8 cellular contexts compared by ENCODE assay signal in genomic region chr1:149927535-149928387, GRCh38. TPM values are rescaled to one million over a fixed set of nuclear protein-coding genes. Genes with fewer than 3 reads are reported as not detected.
DNase-seq lines count a peak whose midpoint lies in the region; ATAC-seq, FAIRE-seq and TF ChIP-seq lines count a peak whose summit lies in the region.

Gene SF3B4, minus strand, starts transcription at chr1:149927803. Its CDS starts 44 bp downstream, at chr1:149927759.

- DNase-seq in AG09309 (ENCODE audit: low read depth) (peak; percentile 59), NCI-H226 (peak; percentile 92), WTC11 (ENCODE audit: low spot score) (peak; percentile 95), bronchial epithelial cell (ENCODE audit: low read depth) (peak; percentile 84), iPS-NIHi7 (ENCODE audit: extremely low spot score) (peak; percentile 90), smooth muscle cell (lab: John Stamatoyannopoulos, UW; ENCODE audit: unreplicated experiment) (peak; percentile 69)

- H3K27me3 ChIP-seq in bronchial epithelial cell (ENCODE audit: control insufficient read depth, insufficient read depth, low read length) (no peaks in the 10 kb centered on the region), smooth muscle cell (ENCODE audit: low read depth) (no peaks in the 10 kb centered on the region)

- H3K9me3 ChIP-seq in smooth muscle cell (replicated peaks; ENCODE audit: low read depth), result no peaks in the 10 kb centered on the region

- H3K79me2 ChIP-seq in smooth muscle cell (ENCODE audit: low read depth), result peaks cover 26% of the 10 kb centered on the region

- H3K27me3 Mint-ChIP-seq in WTC11 (ENCODE audit: low read depth), result no peaks in the 10 kb centered on the region

- peak within 1 kb of the TSS; percentile 99 for H3K27ac Mint-ChIP-seq in WTC11

- peaks cover 17% of the 10 kb centered on the region for H3K4me1 ChIP-seq in smooth muscle cell (ENCODE audit: low read depth)

- peak within 1 kb of the TSS; percentile 100 for H3K4me3 Mint-ChIP-seq in WTC11

- no peak for FAIRE-seq in bronchial epithelial cell (lab: Jason Lieb, UNC)

- ATAC-seq in GM19023 (IDR thresholded peaks at IDR 0.05; ENCODE audit: unreplicated experiment) (peak; percentile 94), HG03196 (IDR thresholded peaks at IDR 0.05; ENCODE audit: unreplicated experiment) (peak; percentile 85), WTC11 (peak; percentile 94)

- peak within 1 kb of the TSS; percentile 92 for H3K4me2 ChIP-seq in smooth muscle cell

- under 1% methylated on average over 45 of the region's 48 CpGs for WGBS in smooth muscle cell (ENCODE audit: low lambda C conversion rate)

- peaks cover 41% of the 10 kb centered on the region for H3K36me3 Mint-ChIP-seq in WTC11

- H3K36me3 ChIP-seq in bronchial epithelial cell (ENCODE audit: control insufficient read depth, insufficient read depth, low read length), result peaks cover 19% of the 10 kb centered on the region
- peaks cover 14% of the 10 kb centered on the region for H3K36me3 ChIP-seq in smooth muscle cell (ENCODE audit: low read depth)

- peaks cover 8% of the 10 kb centered on the region for H3F3A ChIP-seq in smooth muscle cell (ENCODE audit: low read depth)

- CTCF ChIA-PET in WTC11 (lab: Charles Lee), result interaction anchor here (0.9 to 1.3 kb wide), 5 partner anchors 10 to 259 kb away, joined by 3 to 7 read pairs (median 5); a partner anchor contains a TSS

- H4K20me1 ChIP-seq in smooth muscle cell (ENCODE audit: low read depth), result peaks cover 14% of the 10 kb centered on the region

- peak within 1 kb of the TSS; percentile 93 for H3K4me3 ChIP-seq in AG09309 (ENCODE audit: control insufficient read depth, low read depth, low read length)
- H3K4me3 ChIP-seq in bronchial epithelial cell (ENCODE audit: low read depth, low read length), result peak within 1 kb of the TSS; percentile 53
- H3K4me3 ChIP-seq in smooth muscle cell, result peak within 1 kb of the TSS; percentile 96

- H3K27ac ChIP-seq in smooth muscle cell (ENCODE audit: low read depth), result peak within 1 kb of the TSS; percentile 92

- peak within 1 kb of the TSS; percentile 91 for H3K9ac ChIP-seq in smooth muscle cell (ENCODE audit: low read depth)

- H3K9me3 Mint-ChIP-seq in WTC11, result no peaks in the 10 kb centered on the region

- POLR2A ChIA-PET in WTC11 (lab: Charles Lee), result interaction anchor here (0.6 to 2.5 kb wide), 10 partner anchors 9 to 436 kb away, joined by 3 to 28 read pairs (median 6); partner anchors contain the start of genes MTMR11 and RPRD2

- H3K4me1 Mint-ChIP-seq in WTC11, result peaks cover 24% of the 10 kb centered on the region

- peak within 1 kb of the TSS; percentile 89 for H2AFZ ChIP-seq in smooth muscle cell (ENCODE audit: low read depth)

- TF ChIP-seq CTCF in AG09309 (IDR thresholded peaks at IDR 0.05; ENCODE audit: control insufficient read depth, insufficient read depth, low read depth, low read length, missing control alignments) (no peak), WTC11 (IDR thresholded peaks at IDR 0.05) (no peak), bronchial epithelial cell (IDR thresholded peaks at IDR 0.05; ENCODE audit: insufficient read depth, low read length, severe bottlenecking) (no peak), smooth muscle cell (IDR thresholded peaks at IDR 0.05; ENCODE audit: borderline replicate concordance, insufficient read depth, poor library complexity, severe bottlenecking) (no peak)

TF ChIP-seq in WTC11, 78 proteins besides CTCF, POLR2A, EP300 and RAD21 (continues in another document):
- TF ChIP-seq ZNF281 (CRISPR knock-in tag; IDR thresholded peaks at IDR 0.05) (peak; percentile 60; the same call in 1 of the 2 replicates), E2F1 (CRISPR knock-in tag; IDR thresholded peaks at IDR 0.05) (0 out of 2 replicates have a peak, but pooled peaks have one; percentile 15), ZBTB43 (CRISPR knock-in tag; IDR thresholded peaks at IDR 0.05) (no peak; the same call in 1 of the 2 replicates), NR1H2 (CRISPR knock-in tag; IDR thresholded peaks at IDR 0.05) (no peak), SMAD3 (CRISPR knock-in tag; IDR thresholded peaks at IDR 0.05; ENCODE audit: borderline replicate concordance) (no peak; the same call in 1 of the 2 replicates), MYBL2 (CRISPR knock-in tag; IDR thresholded peaks at IDR 0.05) (peak; percentile 45; the same call in 1 of the 2 replicates), USF2 (CRISPR knock-in tag; IDR thresholded peaks at IDR 0.05) (peak; percentile 55), ZNF317 (CRISPR knock-in tag; IDR thresholded peaks at IDR 0.05; ENCODE audit: borderline replicate concordance, low read depth) (no peak), NR2C2 (CRISPR knock-in tag; IDR thresholded peaks at IDR 0.05) (peak; percentile 97), NFYB (CRISPR knock-in tag; conservative IDR thresholded peaks at IDR 0.05; ENCODE audit: low read depth) (no peak), HMGA2 (CRISPR knock-in tag; IDR thresholded peaks at IDR 0.05) (no peak), MLX (CRISPR knock-in tag; IDR thresholded peaks at IDR 0.05) (no peak), IRF1 (CRISPR knock-in tag; IDR thresholded peaks at IDR 0.05) (no peak), ZNF232 (CRISPR knock-in tag; IDR thresholded peaks at IDR 0.05) (0 out of 2 replicates have a peak, but pooled peaks have one; percentile 33), IRF2 (CRISPR knock-in tag; IDR thresholded peaks at IDR 0.05; ENCODE audit: borderline replicate concordance, low read depth) (no peak)

RNA-seq across cellular contexts. Expression of gene SF3B4, which starts in this region (rescaled TPM):
- total RNA-seq in WTC11 (2021) (83.0 to 90.1 TPM (median 84.7 TPM) in 3 replicates), bronchial epithelial cell (7.4 and 10.4 TPM in 2 replicates), smooth muscle cell (27.3 and 32.8 TPM in 2 replicates)
- 72.9 and 75.3 TPM in 2 replicates for polyA plus RNA-seq in smooth muscle cell

Comparison
In these comparisons a context has a peak if more than half of its experiments do, and no peak if none do; other contexts are left out.
1. Peak in every context shown above with its lines: DNase-seq, ATAC-seq, H3K4me3 ChIP-seq and H3K27ac ChIP-seq.